In genomic region chr19:42596391-42597071, GRCh38 we compare ENCODE assay signal across 8 cellular contexts. TPM values are rescaled to one million over a fixed set of nuclear protein-coding genes. Genes with fewer than 3 reads are reported as not detected.
DNase-seq lines count a peak whose midpoint lies in the region; ATAC-seq, FAIRE-seq and TF ChIP-seq lines count a peak whose summit lies in the region.

No MANE protein-coding gene starts in this region.

- no TSS peak for BruUV-seq in HepG2 (replicated peaks; lab: Mats Ljungman, UMichigan)

- no peak for ATAC-seq in body of pancreas
- ATAC-seq in HepG2: peak; percentile 86
- ATAC-seq in HG02678 (IDR thresholded peaks at IDR 0.05; ENCODE audit: unreplicated experiment): no peak

- FAIRE-seq in GM12891 (lab: Jason Lieb, UNC) (peak; percentile 81), HepG2 (lab: Jason Lieb, UNC) (no peak)

- CTCF ChIA-PET in SK-N-SH (lab: Yijun Ruan, JAX) (interaction anchor here (0.7 to 3.4 kb wide), 30 partner anchors 9 to 724 kb away, joined by 3 to 23 read pairs (median 6); no protein-coding TSS in a partner anchor), HepG2 (lab: Yijun Ruan, JAX; ENCODE audit: low intra/inter-chr PET ratio, low total read pairs) (interaction anchor here (0.8 to 1.7 kb wide), 4 partner anchors 10 to 146 kb away, joined by 3 to 5 read pairs (median 4); no protein-coding TSS in a partner anchor)

- H3K9me2 ChIP-seq in SK-N-SH: no peaks in the 10 kb centered on the region

- H3K4me3 ChIP-seq in SK-N-SH (ENCODE audit: low read depth in 2 of 2, low read length in 1 of 2): no peak overlapping the region; a peak in 1 of 4 replicates
- H3K4me3 ChIP-seq in body of pancreas: no peak overlapping the region
- H3K4me3 ChIP-seq in HepG2 (replicated peaks in 1 of 3; ENCODE audit: insufficient read depth in 1 of 3, low read depth in 2 of 3, low read length in 3 of 3): no peak overlapping the region

- in situ Hi-C loops in HepG2 (cut with HindIII; ENCODE audit: extremely low pct_ligation_motif_present, low pct_unique_long_range_greater_than_20kb): no loop called here

- H3K27ac ChIP-seq in SK-N-SH (ENCODE audit: low read depth in 2 of 2, low read length in 1 of 2) (no peak overlapping the region), body of pancreas (no peak overlapping the region), HepG2 (ENCODE audit: extremely low read length, insufficient read depth, low read length) (no peak overlapping the region)

- TF ChIP-seq RAD21 in SK-N-SH (IDR thresholded peaks at IDR 0.05; ENCODE audit: low read length) (peak; percentile 53), HepG2 (CRISPR knock-in tag; IDR thresholded peaks at IDR 0.05) (peak; percentile 66)

- POLR2A ChIA-PET in SK-N-SH (lab: Yijun Ruan, JAX) (no interaction called here), HepG2 (lab: Yijun Ruan, JAX) (no interaction called here)

- H3K4me2 ChIP-seq in SK-N-SH: no peak overlapping the region
- no peak overlapping the region for H3K4me2 ChIP-seq in HepG2 (ENCODE audit: low read depth, low read length)

- H3K4me1 ChIP-seq in SK-N-SH (ENCODE audit: control insufficient read depth in 1 of 2, insufficient read depth in 2 of 2, low read depth in 1 of 2, low read length in 1 of 2) (no peaks in the 10 kb centered on the region), body of pancreas (no peaks in the 10 kb centered on the region), HepG2 (ENCODE audit: insufficient read depth, low read length) (no peaks in the 10 kb centered on the region)

- H3K79me2 ChIP-seq in SK-N-SH (ENCODE audit: insufficient read depth) (no peaks in the 10 kb centered on the region), HepG2 (ENCODE audit: insufficient read depth, low read length) (no peaks in the 10 kb centered on the region)

- 4% methylated on average over 14 of the region's 16 CpGs for WGBS in SK-N-SH (ENCODE audit: low lambda C conversion rate)
- 14 to 16% methylated on average over 15 to 16 of the region's 16 CpGs for WGBS in body of pancreas, 2 donors
- 5% methylated on average over 6 of the region's 16 CpGs for WGBS in HepG2 (ENCODE audit: low lambda C conversion rate)

- peaks cover 14% of the 10 kb centered on the region; the same call in 1 of the 2 replicates for H3K27me3 ChIP-seq in SK-N-SH (ENCODE audit: insufficient read depth)
- H3K27me3 ChIP-seq in body of pancreas: no peaks in the 10 kb centered on the region
- peaks cover 0 to 4% of the 10 kb centered on the region in 2 experiments; a peak in 1 of 5 replicates for H3K27me3 ChIP-seq in HepG2 (ENCODE audit: control insufficient read depth in 1 of 2, insufficient read depth in 2 of 2, low read length in 2 of 2)

- intact Hi-C loops in body of pancreas (cut with DNase I) (no loop called here), HepG2 (cut with micrococcal nuclease; ENCODE audit: unreplicated experiment) (loop anchor here (1.0 kb wide), 2 partner anchors 29 to 33 kb away; no protein-coding TSS in a partner anchor)

- TF ChIP-seq EP300 in SK-N-SH (IDR thresholded peaks at IDR 0.05; ENCODE audit: borderline replicate concordance in 1 of 2, low read depth in 1 of 2, low read length in 1 of 2) (no peak), HepG2 (IDR thresholded peaks at IDR 0.05; ENCODE audit: low read depth in 2 of 2, low read length in 2 of 2) (no peak), HepG2 (CRISPR knock-in tag; IDR thresholded peaks at IDR 0.05; ENCODE audit: borderline replicate concordance) (no peak)

- no peaks in the 10 kb centered on the region for H4K20me1 ChIP-seq in SK-N-SH (ENCODE audit: insufficient read depth)
- no peaks in the 10 kb centered on the region for H4K20me1 ChIP-seq in HepG2 (ENCODE audit: insufficient read depth, low read length)

- H3F3A ChIP-seq in SK-N-SH (replicated peaks; ENCODE audit: insufficient read depth): no peaks in the 10 kb centered on the region

- no peaks in the 10 kb centered on the region for H3K9me3 ChIP-seq in SK-N-SH
- no peaks in the 10 kb centered on the region for H3K9me3 ChIP-seq in body of pancreas
- no peaks in the 10 kb centered on the region for H3K9me3 ChIP-seq in HepG2 (ENCODE audit: low read length)

- no peak for TF ChIP-seq POLR2A in GM12891 (IDR thresholded peaks at IDR 0.05; ENCODE audit: low read depth, low read length)
- no peak for TF ChIP-seq POLR2A in body of pancreas (IDR thresholded peaks at IDR 0.05)
- no peak for TF ChIP-seq POLR2A in HepG2 (IDR thresholded peaks at IDR 0.05; ENCODE audit: insufficient read depth in 1 of 2, low read depth in 2 of 2, low read length in 2 of 2)

- DNase-seq in AG08395 (ENCODE audit: low spot score): peak; percentile 48
- no peak for DNase-seq in GM12891 (ENCODE audit: insufficient read length, low spot score)
- DNase-seq in SK-N-SH: peak; percentile 70
- peak; percentile 18 to 45 (median 38) for DNase-seq in body of pancreas
- no peak for DNase-seq in HepG2 (ENCODE audit: low spot score)
- peak; percentile 64 for DNase-seq in stimulated activated CD8-positive, alpha-beta memory T cell treated with anti-CD3 and anti-CD28 coated beads, Interleukin-4, amount 100 ng/mL, for 48 hours
- DNase-seq in cortex of kidney (lab: John Stamatoyannopoulos, UW): no peak

- peak; percentile 88 for TF ChIP-seq CTCF in SK-N-SH (IDR thresholded peaks at IDR 0.05)
- peak; percentile 63 to 97 (median 85) for TF ChIP-seq CTCF in body of pancreas (IDR thresholded peaks at IDR 0.05)
- peak; percentile 94 for TF ChIP-seq CTCF in HepG2 (CRISPR knock-in tag; IDR thresholded peaks at IDR 0.05)

- H3K9ac ChIP-seq in SK-N-SH: no peak overlapping the region
- H3K9ac ChIP-seq in HepG2 (ENCODE audit: insufficient read depth, low read depth, low read length): no peak overlapping the region

- H2AFZ ChIP-seq in SK-N-SH (ENCODE audit: low read depth) (no peak overlapping the region), HepG2 (ENCODE audit: low read length) (no peak overlapping the region)

- no peaks in the 10 kb centered on the region for H3K36me3 ChIP-seq in SK-N-SH (replicated peaks in 1 of 2; ENCODE audit: control insufficient read depth in 1 of 2, insufficient read depth in 2 of 2, low read length in 1 of 2)
- no peaks in the 10 kb centered on the region for H3K36me3 ChIP-seq in body of pancreas (replicated peaks in 1 of 2; ENCODE audit: insufficient read depth in 1 of 2, low read depth in 2 of 2)
- no peaks in the 10 kb centered on the region for H3K36me3 ChIP-seq in HepG2 (replicated peaks in 1 of 2; ENCODE audit: control insufficient read depth in 1 of 2, insufficient read depth in 2 of 2, low read length in 2 of 2)

TF ChIP-seq in GM12891, 5 proteins besides CTCF, POLR2A, EP300 and RAD21:
- TF ChIP-seq POLR2AphosphoS5 (IDR thresholded peaks at IDR 0.05; ENCODE audit: low read depth, low read length) (no peak), PAX5 (IDR thresholded peaks at IDR 0.05; ENCODE audit: insufficient read depth, low read length, severe bottlenecking) (no peak), SPI1 (IDR thresholded peaks at IDR 0.05; ENCODE audit: low read depth, low read length) (no peak), TAF1 (IDR thresholded peaks at IDR 0.05; ENCODE audit: low read depth, low read length) (no peak), POU2F2 (IDR thresholded peaks at IDR 0.05; ENCODE audit: low read depth, low read length) (no peak)

TF ChIP-seq in SK-N-SH, 30 proteins besides CTCF, POLR2A, EP300 and RAD21:
- peak; percentile 51; the same call in 1 of the 2 replicates for TF ChIP-seq SMC3 (IDR thresholded peaks at IDR 0.05; ENCODE audit: low read depth, low read length)
- no peak for TF ChIP-seq FOXJ3 (CRISPR knock-in tag; IDR thresholded peaks at IDR 0.05)

TF ChIP-seq in HepG2, 621 proteins besides CTCF, POLR2A, EP300 and RAD21 (continues in another document):
- TF ChIP-seq ZNF160 (CRISPR knock-in tag; IDR thresholded peaks at IDR 0.05) (no peak), ZNF580 (CRISPR knock-in tag; IDR thresholded peaks at IDR 0.05; ENCODE audit: borderline replicate concordance, low read depth) (no peak), ZNF605 (CRISPR knock-in tag; IDR thresholded peaks at IDR 0.05) (no peak), AHR (CRISPR knock-in tag; IDR thresholded peaks at IDR 0.05) (no peak), ZNF225 (CRISPR knock-in tag; IDR thresholded peaks at IDR 0.05) (no peak)

RNA-seq across cellular contexts. Expression of gene CEACAM8, which starts 1.8 kb away (rescaled TPM):
- not detected for polyA plus RNA-seq in GM12891 (2012; ENCODE audit: low read depth, missing spikeins)
- not detected in 2 replicates for polyA plus RNA-seq in SK-N-SH (2012; rRNA removed)
- not detected in 2 replicates for polyA plus RNA-seq in SK-N-SH (2012; cell fraction: cytosol; rRNA removed)
- not detected in 2 replicates for polyA plus RNA-seq in SK-N-SH (2012; cell fraction: nucleus; rRNA removed)
- not detected for total RNA-seq in body of pancreas
- not detected in 2 replicates for total RNA-seq in HepG2 (2016; rRNA removed; fragmentation: Illumina TruSeq; extraction: Trizol)
- total RNA-seq in HepG2 (2016; cell fraction: cytosol; rRNA removed; fragmentation: Illumina TruSeq; extraction: Trizol; ENCODE audit: low read depth): not detected in 2 replicates
- total RNA-seq in HepG2 (2016; cell fraction: insoluble cytoplasmic fraction; rRNA removed; fragmentation: Illumina TruSeq; extraction: Trizol): not detected in 2 replicates
- total RNA-seq in HepG2 (2016; cell fraction: membrane; rRNA removed; fragmentation: Illumina TruSeq; extraction: Trizol): not detected in 2 replicates
- total RNA-seq in HepG2 (2016; cell fraction: nucleus; rRNA removed; fragmentation: Illumina TruSeq; extraction: Trizol): not detected in 2 replicates
- polyA plus RNA-seq in HepG2 (2011; rRNA removed): not detected in 2 replicates
- not detected in 2 replicates for polyA plus RNA-seq in HepG2 (2011; cell fraction: cytosol; rRNA removed)
- not detected in 2 replicates for polyA plus RNA-seq in HepG2 (2011; cell fraction: nucleus; rRNA removed)
- not detected in 2 replicates for polyA plus RNA-seq in HepG2 (2012)
- not detected in 2 replicates for polyA plus RNA-seq in HepG2 (2016; cell fraction: cytosol; fragmentation: Illumina TruSeq; extraction: Trizol; ENCODE audit: low read depth)
- not detected in 2 replicates for polyA plus RNA-seq in HepG2 (2016; cell fraction: insoluble cytoplasmic fraction; fragmentation: Illumina TruSeq; extraction: Trizol; ENCODE audit: low read depth)
- polyA plus RNA-seq in HepG2 (2016; cell fraction: membrane; fragmentation: Illumina TruSeq; extraction: Trizol; ENCODE audit: low read depth): not detected in 2 replicates
- not detected in 2 replicates for polyA plus RNA-seq in HepG2 (2016; cell fraction: nucleus; fragmentation: Illumina TruSeq; extraction: Trizol; ENCODE audit: insufficient read depth, low read depth)
- not detected in 2 replicates for polyA minus RNA-seq in HepG2 (2011; rRNA and poly(A)+ RNA removed; ENCODE audit: low replicate concordance)
- polyA minus RNA-seq in HepG2 (2011; cell fraction: cytosol; rRNA and poly(A)+ RNA removed): not detected in 2 replicates
- not detected in 2 replicates for polyA minus RNA-seq in HepG2 (2011; cell fraction: nucleus; rRNA and poly(A)+ RNA removed)

Comparison
In these comparisons a context has a peak if more than half of its experiments do, and no peak if none do; other contexts are left out.
1. DNase-seq: peak in AG08395 (single experiment), SK-N-SH (single experiment), body of pancreas (4 of 4) and stimulated activated CD8-positive, alpha-beta memory T cell treated with anti-CD3 and anti-CD28 coated beads, Interleukin-4, amount 100 ng/mL, for 48 hours (single experiment); none in GM12891 (single experiment), HepG2 (single experiment) and cortex of kidney (single experiment).
2. Peak in every context shown above with its lines, with median percentiles within 50 percentile points of each other: CTCF ChIP-seq.